24 cellular contexts compared by ENCODE assay signal in genomic region chr12:92695056-92695455, GRCh38. TPM values are rescaled to one million over a fixed set of nuclear protein-coding genes. Genes with fewer than 3 reads are reported as not detected.
"Had no signal": no experiment of that assay in that cellular context is flagged by ENCODE, and none has a peak within 500 bp of the region (broad histone marks: within the 10 kb centered on the region; RNA-seq: fewer than 3 reads in every experiment).

No MANE protein-coding gene starts in this region.

- H3K36me3 ChIP-seq: left ventricle myocardium inferior, ovary, right atrium auricular region, right lobe of liver, transverse colon, upper lobe of left lung, vagina had no signal

- H3K9me3 ChIP-seq: mucosa of descending colon, ovary, right atrium auricular region, right lobe of liver, transverse colon, upper lobe of left lung, vagina had no signal

- H3K27ac ChIP-seq: left ventricle myocardium inferior, ovary, right atrium auricular region, right lobe of liver, transverse colon, upper lobe of left lung, vagina had no signal

- DNase-seq: islet precursor cell; left ventricle myocardium inferior; mesendoderm; midbrain; mucosa of descending colon; naive thymus-derived CD4-positive, alpha-beta T cell; ovary; right lobe of liver; stimulated activated CD4-positive, alpha-beta T cell treated with anti-CD3 and anti-CD28 coated beads, Interleukin-1b, Interleukin-23, amount 100 ng/mL, for 48 hours; stimulated activated CD4-positive, alpha-beta T cell treated with anti-CD3 and anti-CD28 coated beads, Interleukin-2, amount 100 ng/mL, for 48 hours; stimulated activated CD4-positive, alpha-beta T cell treated with anti-CD3 and anti-CD28 coated beads, Interleukin-4, amount 100 ng/mL, for 4 hours; stimulated activated CD8-positive, alpha-beta memory T cell treated with anti-CD3 and anti-CD28 coated beads, Interleukin-4, amount 100 ng/mL, for 48 hours; stimulated activated naive CD4-positive, alpha-beta T cell treated with Interleukin-2 at 50 U/mL for 16 hours; stimulated activated naive CD8-positive, alpha-beta T cell treated with anti-CD3 and anti-CD28 coated beads, Interleukin-15, amount 100 ng/mL, for 72 hours; transverse colon; upper lobe of left lung had no signal

- H3K4me1 ChIP-seq: left ventricle myocardium inferior, right atrium auricular region, transverse colon, vagina had no signal

- H3K4me3 ChIP-seq: left ventricle myocardium inferior, lung, mucosa of descending colon, ovary, right atrium auricular region, right lobe of liver, smooth muscle cell, transverse colon, upper lobe of left lung, vagina had no signal

- H3K27me3 ChIP-seq: ovary, right atrium auricular region, right lobe of liver, transverse colon, upper lobe of left lung, vagina had no signal

RNA-seq across cellular contexts. Expression of gene PLEKHG7, which starts 7.7 kb away (rescaled TPM):
- total RNA-seq: kidney epithelial cell; left ventricle myocardium inferior; lower leg skin; natural killer cell treated with Interleukin-12 subunit alpha and Interleukin-12 subunit beta and Interleukin-15 and Interleukin-18, amount 100 ng/mL, for 72 hours; right atrium auricular region; smooth muscle cell; temporal lobe; vagina had no signal
